1 cellular context compared by ENCODE assay signal in genomic region chr11:62025429-62026105, GRCh38.
TF ChIP-seq lines count a peak whose summit lies in the region.

No MANE protein-coding gene starts in this region.

TF ChIP-seq in K562, 482 proteins besides CTCF, POLR2A, EP300 and RAD21 (continued from another document):
- TF ChIP-seq TFE3 (CRISPR knock-in tag; IDR thresholded peaks at IDR 0.05) (no peak), ELK3 (CRISPR knock-in tag; IDR thresholded peaks at IDR 0.05) (no peak), TCF15 (CRISPR knock-in tag; IDR thresholded peaks at IDR 0.05) (no peak), XRCC5 (IDR thresholded peaks at IDR 0.05; ENCODE audit: low read depth, low read length) (peak; percentile 47; the same call in 1 of the 2 replicates), CBX1 (IDR thresholded peaks at IDR 0.05; ENCODE audit: low read depth) (peak; percentile 79), ZBTB1 (CRISPR knock-in tag; IDR thresholded peaks at IDR 0.05; ENCODE audit: borderline replicate concordance, low read depth) (no peak), POLR3A (IDR thresholded peaks at IDR 0.05; ENCODE audit: borderline replicate concordance, extremely low read depth, insufficient read depth, insufficient read length) (no peak), HNRNPK (IDR thresholded peaks at IDR 0.05; ENCODE audit: low read depth, low read length, poor library complexity, severe bottlenecking) (no peak), ZNF398 (CRISPR knock-in tag; IDR thresholded peaks at IDR 0.05) (no peak), COPS2 (conservative IDR thresholded peaks at IDR 0.05) (no peak), ESRRB (CRISPR knock-in tag; IDR thresholded peaks at IDR 0.05; ENCODE audit: borderline replicate concordance) (no peak), CEBPZ (IDR thresholded peaks at IDR 0.05; ENCODE audit: borderline replicate concordance, low read depth, low read length) (no peak), PURB (CRISPR knock-in tag; IDR thresholded peaks at IDR 0.05; ENCODE audit: low read depth) (no peak), HDAC6 (IDR thresholded peaks at IDR 0.05; ENCODE audit: low read depth, low read length) (no peak), HMG20B (CRISPR knock-in tag; IDR thresholded peaks at IDR 0.05) (no peak), ZBTB26 (CRISPR knock-in tag; IDR thresholded peaks at IDR 0.05) (no peak), FOXO4 (CRISPR knock-in tag; IDR thresholded peaks at IDR 0.05) (no peak), HDAC1 (IDR thresholded peaks at IDR 0.05) (peak in 1 of 2 experiments; percentile 95; a peak in 2 of 4 replicates), DDX20 (tag; IDR thresholded peaks at IDR 0.05; ENCODE audit: low read depth) (no peak), ZNF263 (CRISPR knock-in tag; IDR thresholded peaks at IDR 0.05; ENCODE audit: borderline replicate concordance) (no peak; the same call in 1 of the 2 replicates), MAZ (CRISPR knock-in tag; conservative IDR thresholded peaks at IDR 0.05 in 1 of 2, IDR thresholded peaks at IDR 0.05 in 1 of 2) (peak in 1 of 2 experiments; percentile 87; a peak in 3 of 4 replicates), ZNF318 (IDR thresholded peaks at IDR 0.05; ENCODE audit: borderline replicate concordance in 1 of 2, low read depth in 1 of 2) (peak in 1 of 2 experiments; percentile 100; a peak in 3 of 4 replicates), SMAD4 (CRISPR knock-in tag; conservative IDR thresholded peaks at IDR 0.05) (peak; percentile 99), CREBBP (IDR thresholded peaks at IDR 0.05; ENCODE audit: low read depth, low read length) (no peak), MCM3 (IDR thresholded peaks at IDR 0.05) (no peak), HMGN3 (IDR thresholded peaks at IDR 0.05; ENCODE audit: borderline replicate concordance, extremely low read depth, insufficient read length, low read depth, low read length) (peak; percentile 44)
